In genomic region chr21:29002442-29003144, GRCh38 we compare ENCODE assay signal across 1 cellular context.
TF ChIP-seq lines count a peak whose summit lies in the region.

No MANE protein-coding gene starts in this region.

TF ChIP-seq in HepG2, 621 proteins besides CTCF, POLR2A, EP300 and RAD21 (continued from another document and continues in another):
- TF ChIP-seq AHDC1 (CRISPR knock-in tag; IDR thresholded peaks at IDR 0.05; ENCODE audit: borderline replicate concordance) (0 out of 2 replicates have a peak, but pooled peaks have one; percentile 51), NPAS2 (CRISPR knock-in tag; IDR thresholded peaks at IDR 0.05; ENCODE audit: borderline replicate concordance) (no peak), ZNF670 (CRISPR knock-in tag; IDR thresholded peaks at IDR 0.05; ENCODE audit: borderline replicate concordance) (0 out of 2 replicates have a peak, but pooled peaks have one; percentile 56), GMEB2 (CRISPR knock-in tag; IDR thresholded peaks at IDR 0.05; ENCODE audit: low read depth) (no peak), MED8 (CRISPR knock-in tag; IDR thresholded peaks at IDR 0.05; ENCODE audit: insufficient replicate concordance) (no peak), ZNF256 (CRISPR knock-in tag; conservative IDR thresholded peaks at IDR 0.05) (0 out of 2 replicates have a peak, but pooled peaks have one; percentile 13), ZBTB34 (CRISPR knock-in tag; IDR thresholded peaks at IDR 0.05) (peak; percentile 74; the same call in 1 of the 2 replicates), TRAFD1 (CRISPR knock-in tag; IDR thresholded peaks at IDR 0.05; ENCODE audit: borderline replicate concordance) (no peak), YY1 (IDR thresholded peaks at IDR 0.05; ENCODE audit: insufficient read depth, insufficient replicate concordance, low read depth, low read length) (peak; percentile 57), ZNF33B (CRISPR knock-in tag; IDR thresholded peaks at IDR 0.05) (0 out of 2 replicates have a peak, but pooled peaks have one; percentile 46), TP53 (CRISPR knock-in tag; conservative IDR thresholded peaks at IDR 0.05) (0 out of 2 replicates have a peak, but pooled peaks have one; percentile 63), SKIL (CRISPR knock-in tag; IDR thresholded peaks at IDR 0.05; ENCODE audit: borderline replicate concordance) (no peak), ZNF577 (CRISPR knock-in tag; IDR thresholded peaks at IDR 0.05; ENCODE audit: borderline replicate concordance, low read depth) (no peak), ZBTB3 (CRISPR knock-in tag; IDR thresholded peaks at IDR 0.05; ENCODE audit: borderline replicate concordance, low read depth) (no peak), PATZ1 (CRISPR knock-in tag; IDR thresholded peaks at IDR 0.05) (peak; percentile 44; the same call in 1 of the 2 replicates), KAT7 (CRISPR knock-in tag; IDR thresholded peaks at IDR 0.05; ENCODE audit: borderline replicate concordance) (peak; percentile 85; the same call in 1 of the 2 replicates), ZNF101 (CRISPR knock-in tag; IDR thresholded peaks at IDR 0.05; ENCODE audit: borderline replicate concordance, low read depth) (no peak), DMAP1 (CRISPR knock-in tag; IDR thresholded peaks at IDR 0.05) (peak; percentile 82), KMT2B (CRISPR knock-in tag; IDR thresholded peaks at IDR 0.05) (peak; percentile 99), SNRNP70 (IDR thresholded peaks at IDR 0.05; ENCODE audit: low read depth, low read length) (no peak), LRRFIP1 (CRISPR knock-in tag; conservative IDR thresholded peaks at IDR 0.05) (no peak), XRCC5 (optimal IDR thresholded peaks at IDR 0.05; ENCODE audit: low read length) (peak; percentile 71), FOSL1 (CRISPR knock-in tag; IDR thresholded peaks at IDR 0.05; ENCODE audit: borderline replicate concordance) (peak; percentile 11; the same call in 1 of the 2 replicates), ZNF335 (CRISPR knock-in tag; IDR thresholded peaks at IDR 0.05) (peak; percentile 84), ZNF724P (CRISPR knock-in tag; IDR thresholded peaks at IDR 0.05; ENCODE audit: borderline replicate concordance) (peak; percentile 66; the same call in 1 of the 2 replicates), HNF1A (IDR thresholded peaks at IDR 0.05; ENCODE audit: low read depth) (no peak), HNF1A (CRISPR knock-in tag; IDR thresholded peaks at IDR 0.05; ENCODE audit: borderline replicate concordance) (no peak), ZBTB26 (CRISPR knock-in tag; IDR thresholded peaks at IDR 0.05; ENCODE audit: borderline replicate concordance) (0 out of 2 replicates have a peak, but pooled peaks have one; percentile 25), NR2F2 (IDR thresholded peaks at IDR 0.05; ENCODE audit: borderline replicate concordance, low read depth) (no peak; the same call in 1 of the 2 replicates)
